18 cellular contexts compared by ENCODE assay signal in the genomic region with DNA sequence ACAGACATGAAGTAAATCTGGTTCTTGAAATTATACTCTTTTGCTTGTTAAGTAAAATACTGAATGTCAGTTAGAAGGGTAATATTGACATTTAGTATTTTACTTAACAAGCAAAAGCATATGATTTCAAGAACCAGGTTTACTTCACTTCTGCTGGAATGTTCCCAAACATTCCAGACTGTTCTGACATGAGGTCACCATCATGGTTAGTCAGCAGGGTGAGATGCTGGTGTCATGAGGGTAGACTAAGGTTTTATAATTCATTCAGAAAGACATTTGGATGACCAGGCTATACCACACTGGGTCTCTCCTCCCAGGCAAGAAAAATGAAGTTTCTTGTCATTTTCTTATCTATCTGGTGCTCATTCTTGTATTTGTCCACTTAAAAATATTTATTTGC.
DNase-seq lines count a peak whose midpoint lies in the region; ATAC-seq and TF ChIP-seq lines count a peak whose summit lies in the region.
"Had no signal": no experiment of that assay in that cellular context is flagged by ENCODE, and none has a peak within 500 bp of the region (broad histone marks: within the 10 kb centered on the region; RNA-seq: fewer than 3 reads in every experiment).

No MANE protein-coding gene starts in this region.

- H3K4me1 Mint-ChIP-seq in activated T-helper 1 cell treated with anti-CD3 and anti-CD28 coated beads, Interleukin-12 subunit alpha, Interleukin-12 subunit beta, Interleukin-2, Interleukin-4 antibody, amounts not matched to agents 30 ng/mL and 10 ng/mL and 1 ng/mL, durations not matched to agents 14 hours and 24 hours and 36 hours (ENCODE audit: low read depth) = no peaks in the 10 kb centered on the region
- H3K4me1 Mint-ChIP-seq: activated naive CD4-positive, alpha-beta T cell treated with anti-CD3 and anti-CD28 coated beads, Interleukin-2, amount 50 U/mL, for 24 hours; B cell had no signal

- intact Hi-C loops in activated T-helper 1 cell treated with anti-CD3 and anti-CD28 coated beads, Interleukin-12 subunit alpha, Interleukin-12 subunit beta, Interleukin-2, Interleukin-4 antibody, amounts not matched to agents 30 ng/mL and 10 ng/mL and 1 ng/mL, durations not matched to agents 14 hours and 24 hours and 36 hours (cut with micrococcal nuclease) = no loop called here

- DNase-seq in GM03348 (ENCODE audit: low spot score) (peak; percentile 52), fibroblast of mammary gland (ENCODE audit: low read depth) (peak; percentile 14), renal cortical epithelial cell (ENCODE audit: low read depth) (peak; percentile 66), HuH-7 (ENCODE audit: low spot score) (no peak)
- no peak for DNase-seq in activated T-helper 1 cell treated with anti-CD3 and anti-CD28 coated beads, Interleukin-12 subunit alpha, Interleukin-12 subunit beta, Interleukin-2, Interleukin-4 antibody, amounts not matched to agents 30 ng/mL and 10 ng/mL and 1 ng/mL, durations not matched to agents 14 hours and 24 hours and 36 hours (ENCODE audit: low spot score)
- DNase-seq: activated CD4-positive, alpha-beta T cell treated with anti-CD3 and anti-CD28 coated beads, Interleukin-2, amount 50 U/mL, for 48 hours; activated T-cell treated with anti-CD3 and anti-CD28 coated beads, Interleukin-2, amount 50 U/mL, for 1 hour; NCI-H446 treated with DMSO at 0.1 percent for 48 hours; nucleus accumbens; sigmoid colon; stimulated activated CD4-positive, alpha-beta T cell treated with anti-CD3 and anti-CD28 coated beads, Interleukin-4, amount 100 ng/mL, for 1 hour had no signal

- no peaks in the 10 kb centered on the region for H3K36me3 Mint-ChIP-seq in activated T-helper 1 cell treated with anti-CD3 and anti-CD28 coated beads, Interleukin-12 subunit alpha, Interleukin-12 subunit beta, Interleukin-2, Interleukin-4 antibody, amounts not matched to agents 30 ng/mL and 10 ng/mL and 1 ng/mL, durations not matched to agents 14 hours and 24 hours and 36 hours (ENCODE audit: low read depth)
- H3K36me3 Mint-ChIP-seq: activated naive CD4-positive, alpha-beta T cell treated with anti-CD3 and anti-CD28 coated beads, Interleukin-2, amount 50 U/mL, for 24 hours had no signal

- TF ChIP-seq CTCF in fibroblast of mammary gland (conservative IDR thresholded peaks at IDR 0.05; ENCODE audit: control insufficient read depth, insufficient read depth, low read depth, low read length) = no peak

- H3K27ac Mint-ChIP-seq in activated T-helper 1 cell treated with anti-CD3 and anti-CD28 coated beads, Interleukin-12 subunit alpha, Interleukin-12 subunit beta, Interleukin-2, Interleukin-4 antibody, amounts not matched to agents 30 ng/mL and 10 ng/mL and 1 ng/mL, durations not matched to agents 14 hours and 24 hours and 36 hours = no peak overlapping the region
- H3K27ac Mint-ChIP-seq: activated naive CD4-positive, alpha-beta T cell treated with anti-CD3 and anti-CD28 coated beads, Interleukin-2, amount 50 U/mL, for 24 hours; B cell had no signal

- no peaks in the 10 kb centered on the region for H3K27me3 Mint-ChIP-seq in activated T-helper 1 cell treated with anti-CD3 and anti-CD28 coated beads, Interleukin-12 subunit alpha, Interleukin-12 subunit beta, Interleukin-2, Interleukin-4 antibody, amounts not matched to agents 30 ng/mL and 10 ng/mL and 1 ng/mL, durations not matched to agents 14 hours and 24 hours and 36 hours (ENCODE audit: insufficient read depth)
- H3K27me3 Mint-ChIP-seq: activated naive CD4-positive, alpha-beta T cell treated with anti-CD3 and anti-CD28 coated beads, Interleukin-2, amount 50 U/mL, for 24 hours; B cell had no signal

- no peaks in the 10 kb centered on the region for H3K9me3 Mint-ChIP-seq in activated T-helper 1 cell treated with anti-CD3 and anti-CD28 coated beads, Interleukin-12 subunit alpha, Interleukin-12 subunit beta, Interleukin-2, Interleukin-4 antibody, amounts not matched to agents 30 ng/mL and 10 ng/mL and 1 ng/mL, durations not matched to agents 14 hours and 24 hours and 36 hours
- H3K9me3 Mint-ChIP-seq: activated naive CD4-positive, alpha-beta T cell treated with anti-CD3 and anti-CD28 coated beads, Interleukin-2, amount 50 U/mL, for 24 hours had no signal

- no peak overlapping the region for H3K4me3 Mint-ChIP-seq in activated T-helper 1 cell treated with anti-CD3 and anti-CD28 coated beads, Interleukin-12 subunit alpha, Interleukin-12 subunit beta, Interleukin-2, Interleukin-4 antibody, amounts not matched to agents 30 ng/mL and 10 ng/mL and 1 ng/mL, durations not matched to agents 14 hours and 24 hours and 36 hours
- H3K4me3 Mint-ChIP-seq: activated naive CD4-positive, alpha-beta T cell treated with anti-CD3 and anti-CD28 coated beads, Interleukin-2, amount 50 U/mL, for 24 hours; B cell had no signal

- no peak overlapping the region for H3K4me3 ChIP-seq in fibroblast of mammary gland (ENCODE audit: control insufficient read depth, low read depth, low read length)
- H3K4me3 ChIP-seq: sigmoid colon, suprapubic skin had no signal

- ATAC-seq in SK-N-SH treated with all-trans-retinoic acid at 6 μM for 48 hours (peak; percentile 68; the same call in 2 of the 3 replicates), HG02970 (IDR thresholded peaks at IDR 0.05; ENCODE audit: low FRiP score, unreplicated experiment) (no peak), GM18907 (IDR thresholded peaks at IDR 0.05; ENCODE audit: unreplicated experiment) (no peak)
- ATAC-seq: left lobe of liver had no signal

TF ChIP-seq in SK-N-SH treated with all-trans-retinoic acid at 6 μM for 48 hours, 23 proteins besides CTCF, POLR2A, EP300 and RAD21:
- TF ChIP-seq BACH2 (CRISPR knock-in tag; IDR thresholded peaks at IDR 0.05; ENCODE audit: borderline replicate concordance) (no peak), ESRRG (CRISPR knock-in tag; IDR thresholded peaks at IDR 0.05) (no peak), TCF4 (CRISPR knock-in tag; IDR thresholded peaks at IDR 0.05; ENCODE audit: borderline replicate concordance) (no peak), ZC3H10 (CRISPR knock-in tag; IDR thresholded peaks at IDR 0.05) (no peak), ISL1 (CRISPR knock-in tag; IDR thresholded peaks at IDR 0.05) (peak; percentile 26; the same call in 1 of the 2 replicates), ZFP3 (CRISPR knock-in tag; IDR thresholded peaks at IDR 0.05) (no peak)
- TF ChIP-seq, protein P1, sequence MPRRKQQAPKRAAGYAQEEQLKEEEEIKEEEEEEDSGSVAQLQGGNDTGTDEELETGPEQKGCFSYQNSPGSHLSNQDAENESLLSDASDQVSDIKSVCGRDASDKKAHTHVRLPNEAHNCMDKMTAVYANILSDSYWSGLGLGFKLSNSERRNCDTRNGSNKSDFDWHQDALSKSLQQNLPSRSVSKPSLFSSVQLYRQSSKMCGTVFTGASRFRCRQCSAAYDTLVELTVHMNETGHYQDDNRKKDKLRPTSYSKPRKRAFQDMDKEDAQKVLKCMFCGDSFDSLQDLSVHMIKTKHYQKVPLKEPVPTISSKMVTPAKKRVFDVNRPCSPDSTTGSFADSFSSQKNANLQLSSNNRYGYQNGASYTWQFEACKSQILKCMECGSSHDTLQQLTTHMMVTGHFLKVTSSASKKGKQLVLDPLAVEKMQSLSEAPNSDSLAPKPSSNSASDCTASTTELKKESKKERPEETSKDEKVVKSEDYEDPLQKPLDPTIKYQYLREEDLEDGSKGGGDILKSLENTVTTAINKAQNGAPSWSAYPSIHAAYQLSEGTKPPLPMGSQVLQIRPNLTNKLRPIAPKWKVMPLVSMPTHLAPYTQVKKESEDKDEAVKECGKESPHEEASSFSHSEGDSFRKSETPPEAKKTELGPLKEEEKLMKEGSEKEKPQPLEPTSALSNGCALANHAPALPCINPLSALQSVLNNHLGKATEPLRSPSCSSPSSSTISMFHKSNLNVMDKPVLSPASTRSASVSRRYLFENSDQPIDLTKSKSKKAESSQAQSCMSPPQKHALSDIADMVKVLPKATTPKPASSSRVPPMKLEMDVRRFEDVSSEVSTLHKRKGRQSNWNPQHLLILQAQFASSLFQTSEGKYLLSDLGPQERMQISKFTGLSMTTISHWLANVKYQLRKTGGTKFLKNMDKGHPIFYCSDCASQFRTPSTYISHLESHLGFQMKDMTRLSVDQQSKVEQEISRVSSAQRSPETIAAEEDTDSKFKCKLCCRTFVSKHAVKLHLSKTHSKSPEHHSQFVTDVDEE (CRISPR knock-in tag; IDR thresholded peaks at IDR 0.05) = no peak
- TF ChIP-seq, protein P2, sequence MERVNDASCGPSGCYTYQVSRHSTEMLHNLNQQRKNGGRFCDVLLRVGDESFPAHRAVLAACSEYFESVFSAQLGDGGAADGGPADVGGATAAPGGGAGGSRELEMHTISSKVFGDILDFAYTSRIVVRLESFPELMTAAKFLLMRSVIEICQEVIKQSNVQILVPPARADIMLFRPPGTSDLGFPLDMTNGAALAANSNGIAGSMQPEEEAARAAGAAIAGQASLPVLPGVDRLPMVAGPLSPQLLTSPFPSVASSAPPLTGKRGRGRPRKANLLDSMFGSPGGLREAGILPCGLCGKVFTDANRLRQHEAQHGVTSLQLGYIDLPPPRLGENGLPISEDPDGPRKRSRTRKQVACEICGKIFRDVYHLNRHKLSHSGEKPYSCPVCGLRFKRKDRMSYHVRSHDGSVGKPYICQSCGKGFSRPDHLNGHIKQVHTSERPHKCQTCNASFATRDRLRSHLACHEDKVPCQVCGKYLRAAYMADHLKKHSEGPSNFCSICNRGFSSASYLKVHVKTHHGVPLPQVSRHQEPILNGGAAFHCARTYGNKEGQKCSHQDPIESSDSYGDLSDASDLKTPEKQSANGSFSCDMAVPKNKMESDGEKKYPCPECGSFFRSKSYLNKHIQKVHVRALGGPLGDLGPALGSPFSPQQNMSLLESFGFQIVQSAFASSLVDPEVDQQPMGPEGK (CRISPR knock-in tag; IDR thresholded peaks at IDR 0.05; ENCODE audit: borderline replicate concordance) = no peak

Comparison
In these comparisons a context has a peak if more than half of its experiments do, and no peak if none do; other contexts are left out.
1. DNase-seq: peak in GM03348 (single experiment), fibroblast of mammary gland (single experiment) and renal cortical epithelial cell (single experiment); none in HuH-7 (single experiment) and activated T-helper 1 cell treated with anti-CD3 and anti-CD28 coated beads, Interleukin-12 subunit alpha, Interleukin-12 subunit beta, Interleukin-2, Interleukin-4 antibody, amounts not matched to agents 30 ng/mL and 10 ng/mL and 1 ng/mL, durations not matched to agents 14 hours and 24 hours and 36 hours (single experiment).